9 cellular contexts compared by ENCODE assay signal in the genomic region with DNA sequence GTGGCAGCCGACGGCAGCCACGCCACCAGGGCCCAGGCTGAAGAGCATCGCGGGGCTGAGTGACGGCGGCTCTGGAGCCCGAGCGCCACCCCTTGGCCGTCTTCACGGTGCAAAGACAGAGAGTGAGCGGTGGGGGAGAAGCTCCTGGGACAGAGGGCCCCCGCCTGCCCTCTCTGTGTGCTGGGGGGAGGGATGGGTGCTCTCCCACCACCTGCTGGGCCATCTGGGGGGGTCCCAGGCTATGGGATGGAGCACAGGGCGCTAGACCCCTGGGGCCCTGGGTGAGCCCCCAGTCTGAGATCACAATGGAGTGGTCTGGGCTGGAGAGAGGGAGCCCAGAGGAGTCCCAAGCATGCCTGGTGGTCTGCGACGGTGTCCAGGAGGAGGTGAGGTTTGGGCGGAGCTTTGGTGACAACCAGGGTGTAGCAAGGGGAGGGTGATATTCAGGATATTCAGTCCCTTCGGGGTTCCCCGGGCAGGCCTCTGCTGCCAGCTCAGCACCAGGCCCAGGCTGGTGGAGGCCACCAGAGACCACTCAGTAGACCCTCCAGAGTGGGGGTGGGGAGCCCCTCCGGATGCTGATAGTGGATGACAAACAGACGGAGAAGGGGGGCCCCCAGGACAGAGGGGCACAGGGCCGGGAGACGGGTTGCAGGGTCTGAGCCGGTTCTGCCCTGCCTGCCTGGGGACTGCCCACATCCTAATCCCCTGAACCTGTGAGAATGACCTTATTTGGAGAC.
DNase-seq lines count a peak whose midpoint lies in the region; TF ChIP-seq lines count a peak whose summit lies in the region.
"Had no signal": no experiment of that assay in that cellular context is flagged by ENCODE, and none has a peak within 500 bp of the region (broad histone marks: within the 10 kb centered on the region; RNA-seq: fewer than 3 reads in every experiment).

No MANE protein-coding gene starts in this region.

- no peaks in the 10 kb centered on the region for H3K9me3 ChIP-seq in A673 (ENCODE audit: low read depth, low read length, poor library complexity, severe bottlenecking)

- no peaks in the 10 kb centered on the region for H3K9me3 Mint-ChIP-seq in activated T-helper 1 cell treated with anti-CD3 and anti-CD28 coated beads, Interleukin-12 subunit alpha, Interleukin-12 subunit beta, Interleukin-2, Interleukin-4 antibody, amounts not matched to agents 30 ng/mL and 10 ng/mL and 1 ng/mL, durations not matched to agents 14 hours and 24 hours and 36 hours
- H3K9me3 Mint-ChIP-seq: stimulated activated naive CD8-positive, alpha-beta T cell treated with anti-CD3 and anti-CD28 coated beads, Interleukin-15, amount 100 ng/mL, for 72 hours had no signal

- no peaks in the 10 kb centered on the region for H3K36me3 ChIP-seq in A673 (ENCODE audit: insufficient read depth, low read length, poor library complexity, severe bottlenecking)

- peak; percentile 73 for TF ChIP-seq CTCF in A673 (conservative IDR thresholded peaks at IDR 0.05; ENCODE audit: low read depth, low read length)

- H3K27ac ChIP-seq in A673 (ENCODE audit: low read depth, low read length, poor library complexity, severe bottlenecking), result no peak overlapping the region

- no peaks in the 10 kb centered on the region for H3K27me3 ChIP-seq in A673 (replicated peaks; ENCODE audit: insufficient read depth, low read depth, low read length, poor library complexity)

- H3K27me3 Mint-ChIP-seq in activated T-helper 1 cell treated with anti-CD3 and anti-CD28 coated beads, Interleukin-12 subunit alpha, Interleukin-12 subunit beta, Interleukin-2, Interleukin-4 antibody, amounts not matched to agents 30 ng/mL and 10 ng/mL and 1 ng/mL, durations not matched to agents 14 hours and 24 hours and 36 hours (ENCODE audit: insufficient read depth), result peaks cover 2% of the 10 kb centered on the region
- H3K27me3 Mint-ChIP-seq: stimulated activated naive CD8-positive, alpha-beta T cell treated with anti-CD3 and anti-CD28 coated beads, Interleukin-15, amount 100 ng/mL, for 72 hours had no signal

- H3K4me3 ChIP-seq in A673 (ENCODE audit: low read depth, low read length, poor library complexity, severe bottlenecking), result no peak overlapping the region

- H3K27ac Mint-ChIP-seq in activated T-helper 1 cell treated with anti-CD3 and anti-CD28 coated beads, Interleukin-12 subunit alpha, Interleukin-12 subunit beta, Interleukin-2, Interleukin-4 antibody, amounts not matched to agents 30 ng/mL and 10 ng/mL and 1 ng/mL, durations not matched to agents 14 hours and 24 hours and 36 hours, result no peak overlapping the region

- DNase-seq in A673 (ENCODE audit: low spot score) (peak; percentile 57), GM03348 (ENCODE audit: low spot score) (peak; percentile 76), RKO (ENCODE audit: low spot score) (peak; percentile 14), glomerular visceral epithelial cell (ENCODE audit: extremely low spot score) (peak; percentile 23), DMS153 (lab: John Stamatoyannopoulos, UW) (no peak), NCI-H1092 treated with DMSO at 0.1 percent for 48 hours (lab: John Stamatoyannopoulos, UW) (no peak), kidney glomerular epithelial cell (lab: John Stamatoyannopoulos, UW) (no peak)
- no peak for DNase-seq in activated T-helper 1 cell treated with anti-CD3 and anti-CD28 coated beads, Interleukin-12 subunit alpha, Interleukin-12 subunit beta, Interleukin-2, Interleukin-4 antibody, amounts not matched to agents 30 ng/mL and 10 ng/mL and 1 ng/mL, durations not matched to agents 14 hours and 24 hours and 36 hours (ENCODE audit: low spot score)
- DNase-seq: stimulated activated naive CD8-positive, alpha-beta T cell treated with anti-CD3 and anti-CD28 coated beads, Interleukin-15, amount 100 ng/mL, for 72 hours had no signal

- no peak overlapping the region for H3K4me3 Mint-ChIP-seq in activated T-helper 1 cell treated with anti-CD3 and anti-CD28 coated beads, Interleukin-12 subunit alpha, Interleukin-12 subunit beta, Interleukin-2, Interleukin-4 antibody, amounts not matched to agents 30 ng/mL and 10 ng/mL and 1 ng/mL, durations not matched to agents 14 hours and 24 hours and 36 hours
- H3K4me3 Mint-ChIP-seq: stimulated activated naive CD8-positive, alpha-beta T cell treated with anti-CD3 and anti-CD28 coated beads, Interleukin-15, amount 100 ng/mL, for 72 hours had no signal

- no peaks in the 10 kb centered on the region for H3K4me1 ChIP-seq in A673 (ENCODE audit: insufficient read depth, low read length, poor library complexity, severe bottlenecking)

- H3K4me1 Mint-ChIP-seq in activated T-helper 1 cell treated with anti-CD3 and anti-CD28 coated beads, Interleukin-12 subunit alpha, Interleukin-12 subunit beta, Interleukin-2, Interleukin-4 antibody, amounts not matched to agents 30 ng/mL and 10 ng/mL and 1 ng/mL, durations not matched to agents 14 hours and 24 hours and 36 hours (ENCODE audit: low read depth), result peaks cover 6% of the 10 kb centered on the region

- no TSS peak for BruUV-seq in A673 (replicated peaks; lab: Mats Ljungman, UMichigan)

- intact Hi-C loops in A673 (cut with micrococcal nuclease; ENCODE audit: unreplicated experiment), result no loop called here
- intact Hi-C loops in activated T-helper 1 cell treated with anti-CD3 and anti-CD28 coated beads, Interleukin-12 subunit alpha, Interleukin-12 subunit beta, Interleukin-2, Interleukin-4 antibody, amounts not matched to agents 30 ng/mL and 10 ng/mL and 1 ng/mL, durations not matched to agents 14 hours and 24 hours and 36 hours (cut with micrococcal nuclease), result loop anchor here (10.0 kb wide), 1 partner anchor 429 kb away; no protein-coding TSS in a partner anchor

- POLR2A ChIA-PET in A673 (lab: Charles Lee; ENCODE audit: low non-redundant PET), result no interaction called here

- CTCF ChIA-PET in A673 (lab: Charles Lee), result interaction anchor here (4.7 kb wide), 1 partner anchor 631 kb away, joined by 33 read pairs; no protein-coding TSS in a partner anchor

- H3K36me3 Mint-ChIP-seq in activated T-helper 1 cell treated with anti-CD3 and anti-CD28 coated beads, Interleukin-12 subunit alpha, Interleukin-12 subunit beta, Interleukin-2, Interleukin-4 antibody, amounts not matched to agents 30 ng/mL and 10 ng/mL and 1 ng/mL, durations not matched to agents 14 hours and 24 hours and 36 hours (ENCODE audit: low read depth), result no peaks in the 10 kb centered on the region

Comparison
In these comparisons a context has a peak if more than half of its experiments do, and no peak if none do; other contexts are left out.
1. DNase-seq: peak in A673 (single experiment), GM03348 (single experiment), RKO (single experiment) and glomerular visceral epithelial cell (single experiment); none in activated T-helper 1 cell treated with anti-CD3 and anti-CD28 coated beads, Interleukin-12 subunit alpha, Interleukin-12 subunit beta, Interleukin-2, Interleukin-4 antibody, amounts not matched to agents 30 ng/mL and 10 ng/mL and 1 ng/mL, durations not matched to agents 14 hours and 24 hours and 36 hours (single experiment), DMS153 (single experiment), NCI-H1092 treated with DMSO at 0.1 percent for 48 hours (single experiment) and kidney glomerular epithelial cell (single experiment).